28 cellular contexts compared by ENCODE assay signal in genomic region chr10:49509904-49510303, GRCh38.
"Had no signal": no experiment of that assay in that cellular context is flagged by ENCODE, and none has a peak within 500 bp of the region (broad histone marks: within the 10 kb centered on the region; RNA-seq: fewer than 3 reads in every experiment).

No MANE protein-coding gene starts in this region.

- H3K4me1 ChIP-seq: left lung, lower lobe of right lung, neural progenitor cell, right atrium auricular region, right lobe of liver, testis had no signal

- H3K36me3 Mint-ChIP-seq: neural progenitor cell had no signal

- H3K4me3 Mint-ChIP-seq: naive B cell; natural killer cell; nephron progenitor cell; neural progenitor cell; stimulated activated memory B cell treated with anti-CD40 and anti-IgM and Interleukin-4, amounts not matched to agents 10 μg/mL and 1 μg/mL and 100 μg/mL, for 72 hours had no signal

- H3K4me3 ChIP-seq: left lung, lower lobe of right lung, neural progenitor cell, ovary, right atrium auricular region, right lobe of liver, smooth muscle cell, stomach, testis, thyroid gland, transverse colon, upper lobe of right lung had no signal

- H3K9me3 Mint-ChIP-seq: naive B cell; natural killer cell; nephron progenitor cell; neural progenitor cell; stimulated activated memory B cell treated with anti-CD40 and anti-IgM and Interleukin-4, amounts not matched to agents 10 μg/mL and 1 μg/mL and 100 μg/mL, for 72 hours had no signal

- H3K27me3 ChIP-seq: left lung, neural progenitor cell, neutrophil, ovary, right atrium auricular region, right lobe of liver, stomach, testis, thyroid gland, transverse colon, upper lobe of right lung had no signal

- H3K27ac Mint-ChIP-seq: nephron progenitor cell; neural progenitor cell; progenitor cell of endocrine pancreas; stimulated activated memory B cell treated with anti-CD40 and anti-IgM and Interleukin-4, amounts not matched to agents 10 μg/mL and 1 μg/mL and 100 μg/mL, for 72 hours had no signal

- H3K9me3 ChIP-seq: left lung, lower lobe of right lung, neutrophil, ovary, right atrium auricular region, right lobe of liver, stomach, testis, thyroid gland, transverse colon, upper lobe of right lung had no signal

- H3K27me3 Mint-ChIP-seq: naive B cell; progenitor cell of endocrine pancreas; stimulated activated memory B cell treated with anti-CD40 and anti-IgM and Interleukin-4, amounts not matched to agents 10 μg/mL and 1 μg/mL and 100 μg/mL, for 72 hours had no signal

- H3K36me3 ChIP-seq: neural progenitor cell, ovary, thyroid gland, transverse colon had no signal

- ATAC-seq: left colon; left lung; lower lobe of right lung; natural killer cell; right lobe of liver; stimulated activated memory B cell treated with anti-CD40 and anti-IgM and Interleukin-4, amounts not matched to agents 10 μg/mL and 1 μg/mL and 100 μg/mL, for 72 hours; stimulated activated naive CD8-positive, alpha-beta T cell treated with anti-CD3 and anti-CD28 coated beads, Interleukin-15, Interleukin-2, amounts not matched to agents 100 U/mL and 50 U/mL, for 24 hours; upper lobe of right lung had no signal

- H3K27ac ChIP-seq: left lung, lower lobe of right lung, neural progenitor cell, neutrophil, ovary, right atrium auricular region, right lobe of liver, stomach, testis, thyroid gland, transverse colon, upper lobe of right lung had no signal

- DNase-seq: kidney; left colon; left lung; lower lobe of right lung; mammary epithelial cell; mesenchymal stem cell; naive B cell; natural killer cell; nephron progenitor cell; occipital lobe; ovary; right lobe of liver; stimulated activated CD4-positive, alpha-beta T cell treated with anti-CD3 and anti-CD28 coated beads, Interleukin-1b, Interleukin-23, amount 100 ng/mL, for 48 hours; stimulated activated CD4-positive, alpha-beta T cell treated with anti-CD3 and anti-CD28 coated beads, Interleukin-2, amount 100 ng/mL, for 48 hours; stimulated activated CD4-positive, alpha-beta T cell treated with anti-CD3 and anti-CD28 coated beads, Interleukin-4, amount 100 ng/mL, for 4 hours; stimulated activated CD8-positive, alpha-beta memory T cell treated with anti-CD3 and anti-CD28 coated beads, Interleukin-4, amount 100 ng/mL, for 48 hours; stimulated activated naive CD8-positive, alpha-beta T cell treated with anti-CD3 and anti-CD28 coated beads, Interleukin-15, Interleukin-2, amounts not matched to agents 100 U/mL and 50 U/mL, for 24 hours; stomach; testis; thyroid gland; transverse colon; upper lobe of right lung had no signal

- H3K4me1 Mint-ChIP-seq: neural progenitor cell had no signal
